Comparison of ENCODE assay signal across 22 cellular contexts in the genomic region with DNA sequence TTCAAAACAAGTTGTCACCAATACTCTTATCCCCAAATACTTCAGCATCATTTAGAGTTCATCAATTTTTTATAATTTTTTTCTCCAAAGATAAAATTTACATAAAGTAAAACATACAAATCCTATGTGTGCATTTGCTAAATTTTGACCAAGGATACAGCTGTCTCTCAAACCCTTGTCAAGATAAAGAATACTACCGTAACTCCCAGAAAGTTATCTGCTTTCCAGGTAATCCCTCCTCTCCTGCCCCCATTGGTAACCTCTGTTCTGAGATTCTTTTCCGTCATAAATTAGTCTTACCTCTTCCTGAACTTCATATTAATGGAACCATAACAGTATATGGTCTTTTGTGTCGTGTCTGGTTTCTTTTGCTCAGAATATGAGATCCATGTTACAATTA.
"Had no signal": no experiment of that assay in that cellular context is flagged by ENCODE, and none has a peak within 500 bp of the region (broad histone marks: within the 10 kb centered on the region; RNA-seq: fewer than 3 reads in every experiment).

No MANE protein-coding gene starts in this region.

- H3K9me3 ChIP-seq: colonic mucosa, esophagus squamous epithelium, gastrocnemius medialis, heart right ventricle, left lung, lower lobe of right lung had no signal

- DNase-seq: colonic mucosa; cortex of kidney; effector CD8-positive, alpha-beta T cell; effector memory CD8-positive, alpha-beta T cell; esophagus squamous epithelium; foreskin fibroblast; foreskin melanocyte; gastrocnemius medialis; glutamatergic neuron; heart right ventricle; hippocampal formation; left cardiac atrium; left lung; left ventricle myocardium superior; lower lobe of right lung; mesendoderm; midbrain; naive thymus-derived CD4-positive, alpha-beta T cell had no signal

- H3K36me3 ChIP-seq: colonic mucosa had no signal

- FAIRE-seq: endometrium, islet of Langerhans, keratinocyte had no signal

- H3K4me1 ChIP-seq: colonic mucosa, left lung, lower lobe of right lung had no signal

- ATAC-seq: effector memory CD8-positive, alpha-beta T cell; gastrocnemius medialis; left lung; naive thymus-derived CD4-positive, alpha-beta T cell had no signal

- H3K27me3 ChIP-seq: colonic mucosa, esophagus squamous epithelium, gastrocnemius medialis, heart right ventricle had no signal

- H3K27ac ChIP-seq: colonic mucosa, epithelial cell of prostate, esophagus squamous epithelium, heart right ventricle, left lung, lower lobe of right lung had no signal

- H3K4me3 ChIP-seq: colonic mucosa, esophagus squamous epithelium, gastrocnemius medialis, heart right ventricle, left lung, lower lobe of right lung had no signal
